7 cellular contexts compared by ENCODE assay signal in genomic region chr15:38084289-38084688, GRCh38.
A peak's percentile ranks its signal among the peaks of the same experiment; 100 is the strongest.
DNase-seq lines count a peak whose midpoint lies in the region; ATAC-seq and TF ChIP-seq lines count a peak whose summit lies in the region.

No MANE protein-coding gene starts in this region.

- H3K27ac Mint-ChIP-seq in natural killer cell treated with Interleukin-12 subunit alpha and Interleukin-12 subunit beta and Interleukin-15 and Interleukin-18, amount 100 ng/mL, for 72 hours: peak overlapping the region in 1 of 2 donors; percentile 77

- H3K4me1 ChIP-seq in OCI-LY3 (ENCODE audit: low read length) (peaks cover 29% of the 10 kb centered on the region), SK-N-SH (ENCODE audit: control insufficient read depth in 1 of 2, insufficient read depth in 2 of 2, low read depth in 1 of 2, low read length in 1 of 2) (peaks cover 0 to 2% of the 10 kb centered on the region in 2 experiments; a peak in 2 of 4 replicates), gastroesophageal sphincter (peaks cover 0 to 2% (median 0%) of the 10 kb centered on the region in 3 donors)

- no peaks in the 10 kb centered on the region for H3F3A ChIP-seq in SK-N-SH (replicated peaks; ENCODE audit: insufficient read depth)

- CTCF ChIA-PET in SK-N-SH (lab: Yijun Ruan, JAX): interaction anchor here (1.1 kb wide), 2 partner anchors 11 to 15 kb away, joined by 3 read pairs; no protein-coding TSS in a partner anchor

- H3K4me3 ChIP-seq in OCI-LY3 (ENCODE audit: low read length) (peak overlapping the region; percentile 34), SK-N-SH (ENCODE audit: low read depth in 2 of 2, low read length in 1 of 2) (no peak overlapping the region), gastroesophageal sphincter (no peak overlapping the region)

- no peak for TF ChIP-seq CTCF in OCI-LY3 (IDR thresholded peaks at IDR 0.05; ENCODE audit: low read depth, low read length)
- TF ChIP-seq CTCF in SK-N-SH (IDR thresholded peaks at IDR 0.05): no peak
- TF ChIP-seq CTCF in gastroesophageal sphincter (IDR thresholded peaks at IDR 0.05): no peak

- H3K27me3 ChIP-seq in OCI-LY3 (ENCODE audit: low read depth, low read length) (no peaks in the 10 kb centered on the region), SK-N-SH (ENCODE audit: insufficient read depth) (no peaks in the 10 kb centered on the region), gastroesophageal sphincter (no peaks in the 10 kb centered on the region)

- H3K9me3 ChIP-seq in OCI-LY3 (ENCODE audit: insufficient read depth, low read length): no peaks in the 10 kb centered on the region
- H3K9me3 ChIP-seq in SK-N-SH: no peaks in the 10 kb centered on the region
- H3K9me3 ChIP-seq in gastroesophageal sphincter: no peaks in the 10 kb centered on the region

- H3K9ac ChIP-seq in OCI-LY3 (ENCODE audit: low read length): peak overlapping the region; percentile 21; the same call in 1 of the 2 replicates
- H3K9ac ChIP-seq in SK-N-SH: no peak overlapping the region

- no peaks in the 10 kb centered on the region for H3K79me2 ChIP-seq in OCI-LY3 (ENCODE audit: low read length)
- H3K79me2 ChIP-seq in SK-N-SH (ENCODE audit: insufficient read depth): no peaks in the 10 kb centered on the region

- H3K27me3 Mint-ChIP-seq in natural killer cell treated with Interleukin-12 subunit alpha and Interleukin-12 subunit beta and Interleukin-15 and Interleukin-18, amount 100 ng/mL, for 72 hours: peaks cover 16 to 27% of the 10 kb centered on the region in 2 donors

- no peak for TF ChIP-seq RAD21 in SK-N-SH (IDR thresholded peaks at IDR 0.05; ENCODE audit: low read length)

- H4K20me1 ChIP-seq in OCI-LY3 (ENCODE audit: insufficient read depth, low read length): no peaks in the 10 kb centered on the region
- H4K20me1 ChIP-seq in SK-N-SH (ENCODE audit: insufficient read depth): no peaks in the 10 kb centered on the region

- peak overlapping the region; percentile 54 for H3K4me2 ChIP-seq in OCI-LY3 (ENCODE audit: low read length)
- H3K4me2 ChIP-seq in SK-N-SH: no peak overlapping the region

- H3K9me2 ChIP-seq in SK-N-SH: no peaks in the 10 kb centered on the region

- no peak for DNase-seq in natural killer cell treated with Interleukin-12 subunit alpha and Interleukin-12 subunit beta and Interleukin-15 and Interleukin-18, amount 100 ng/mL, for 72 hours (ENCODE audit: low spot score)
- DNase-seq in SK-N-SH (no peak), AG08396 (ENCODE audit: low spot score) (no peak)

- no peaks in the 10 kb centered on the region for H3K36me3 Mint-ChIP-seq in natural killer cell treated with Interleukin-12 subunit alpha and Interleukin-12 subunit beta and Interleukin-15 and Interleukin-18, amount 100 ng/mL, for 72 hours

- POLR2A ChIA-PET in SK-N-SH (lab: Yijun Ruan, JAX): no interaction called here

- H3K36me3 ChIP-seq in OCI-LY3 (replicated peaks; ENCODE audit: low read depth, low read length) (no peaks in the 10 kb centered on the region), SK-N-SH (replicated peaks in 1 of 2; ENCODE audit: control insufficient read depth in 1 of 2, insufficient read depth in 2 of 2, low read length in 1 of 2) (no peaks in the 10 kb centered on the region), gastroesophageal sphincter (no peaks in the 10 kb centered on the region)

- TF ChIP-seq EP300 in SK-N-SH (IDR thresholded peaks at IDR 0.05; ENCODE audit: borderline replicate concordance in 1 of 2, low read depth in 1 of 2, low read length in 1 of 2) (no peak), gastroesophageal sphincter (IDR thresholded peaks at IDR 0.05) (no peak)

- peaks cover 20 to 29% of the 10 kb centered on the region in 2 donors for H3K4me1 Mint-ChIP-seq in natural killer cell treated with Interleukin-12 subunit alpha and Interleukin-12 subunit beta and Interleukin-15 and Interleukin-18, amount 100 ng/mL, for 72 hours (ENCODE audit: low read depth in 2 of 2)

- peak; percentile 80 for ATAC-seq in GM19043 (IDR thresholded peaks at IDR 0.05; ENCODE audit: low read depth, unreplicated experiment)
- peak; percentile 68 for ATAC-seq in HG02885 (IDR thresholded peaks at IDR 0.05; ENCODE audit: poor library complexity, unreplicated experiment)
- ATAC-seq in natural killer cell treated with Interleukin-12 subunit alpha and Interleukin-12 subunit beta and Interleukin-15 and Interleukin-18, amount 100 ng/mL, for 72 hours: peak; percentile 97 to 98
- ATAC-seq in gastroesophageal sphincter: no peak

- H2AFZ ChIP-seq in OCI-LY3 (ENCODE audit: low read depth, low read length): no peak overlapping the region
- no peak overlapping the region for H2AFZ ChIP-seq in SK-N-SH (ENCODE audit: low read depth)

- H3K27ac ChIP-seq in OCI-LY3 (ENCODE audit: low read length) (peak overlapping the region; percentile 39; the same call in 1 of the 2 replicates), SK-N-SH (ENCODE audit: low read depth in 2 of 2, low read length in 1 of 2) (no peak overlapping the region), gastroesophageal sphincter (no peak overlapping the region)

- H3K4me3 Mint-ChIP-seq in natural killer cell treated with Interleukin-12 subunit alpha and Interleukin-12 subunit beta and Interleukin-15 and Interleukin-18, amount 100 ng/mL, for 72 hours: peak overlapping the region; percentile 26

- TF ChIP-seq POLR2A in gastroesophageal sphincter (IDR thresholded peaks at IDR 0.05): no peak

- H3K9me3 Mint-ChIP-seq in natural killer cell treated with Interleukin-12 subunit alpha and Interleukin-12 subunit beta and Interleukin-15 and Interleukin-18, amount 100 ng/mL, for 72 hours: no peaks in the 10 kb centered on the region

TF ChIP-seq in SK-N-SH, 30 proteins besides CTCF, POLR2A, EP300 and RAD21:
- TF ChIP-seq JUND (IDR thresholded peaks at IDR 0.05) (no peak), TEAD4 (IDR thresholded peaks at IDR 0.05; ENCODE audit: borderline replicate concordance, insufficient read depth) (no peak), YY1 (IDR thresholded peaks at IDR 0.05; ENCODE audit: low read depth) (no peak), CHD2 (IDR thresholded peaks at IDR 0.05; ENCODE audit: low read length, partially characterized antibody) (no peak), EZH2phosphoT487 (IDR thresholded peaks at IDR 0.05; ENCODE audit: borderline replicate concordance, low read depth) (no peak), MXI1 (IDR thresholded peaks at IDR 0.05; ENCODE audit: low read depth, low read length) (no peak), FOXJ3 (CRISPR knock-in tag; IDR thresholded peaks at IDR 0.05) (no peak)
